In genomic region chr6:24391208-24391607, GRCh38 we compare ENCODE assay signal across 1 cellular context.
TF ChIP-seq lines count a peak whose summit lies in the region.

No MANE protein-coding gene starts in this region.

TF ChIP-seq in SK-N-SH treated with all-trans-retinoic acid at 6 μM for 48 hours, 23 proteins besides CTCF, POLR2A, EP300 and RAD21 (continued from another document):
- TF ChIP-seq, protein P1, sequence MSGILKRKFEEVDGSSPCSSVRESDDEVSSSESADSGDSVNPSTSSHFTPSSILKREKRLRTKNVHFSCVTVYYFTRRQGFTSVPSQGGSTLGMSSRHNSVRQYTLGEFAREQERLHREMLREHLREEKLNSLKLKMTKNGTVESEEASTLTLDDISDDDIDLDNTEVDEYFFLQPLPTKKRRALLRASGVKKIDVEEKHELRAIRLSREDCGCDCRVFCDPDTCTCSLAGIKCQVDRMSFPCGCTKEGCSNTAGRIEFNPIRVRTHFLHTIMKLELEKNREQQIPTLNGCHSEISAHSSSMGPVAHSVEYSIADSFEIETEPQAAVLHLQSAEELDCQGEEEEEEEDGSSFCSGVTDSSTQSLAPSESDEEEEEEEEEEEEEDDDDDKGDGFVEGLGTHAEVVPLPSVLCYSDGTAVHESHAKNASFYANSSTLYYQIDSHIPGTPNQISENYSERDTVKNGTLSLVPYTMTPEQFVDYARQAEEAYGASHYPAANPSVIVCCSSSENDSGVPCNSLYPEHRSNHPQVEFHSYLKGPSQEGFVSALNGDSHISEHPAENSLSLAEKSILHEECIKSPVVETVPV (CRISPR knock-in tag; IDR thresholded peaks at IDR 0.05), result no peak
- TF ChIP-seq SNAI2 (CRISPR knock-in tag; IDR thresholded peaks at IDR 0.05) (no peak), ISL1 (CRISPR knock-in tag; IDR thresholded peaks at IDR 0.05) (no peak), GLIS3 (CRISPR knock-in tag; IDR thresholded peaks at IDR 0.05) (no peak), ESRRG (CRISPR knock-in tag; IDR thresholded peaks at IDR 0.05) (no peak), TSHZ2 (CRISPR knock-in tag; IDR thresholded peaks at IDR 0.05) (no peak), BACH2 (CRISPR knock-in tag; IDR thresholded peaks at IDR 0.05; ENCODE audit: borderline replicate concordance) (no peak), ARNTL (CRISPR knock-in tag; IDR thresholded peaks at IDR 0.05; ENCODE audit: borderline replicate concordance, low read depth) (no peak), ZNF565 (CRISPR knock-in tag; conservative IDR thresholded peaks at IDR 0.05; ENCODE audit: low read depth) (no peak), CREB5 (CRISPR knock-in tag; IDR thresholded peaks at IDR 0.05; ENCODE audit: low read depth) (no peak), ZC3H10 (CRISPR knock-in tag; IDR thresholded peaks at IDR 0.05) (no peak), PPARA (CRISPR knock-in tag; IDR thresholded peaks at IDR 0.05; ENCODE audit: borderline replicate concordance) (no peak), ZFP3 (CRISPR knock-in tag; IDR thresholded peaks at IDR 0.05) (no peak)
- TF ChIP-seq, protein P2, sequence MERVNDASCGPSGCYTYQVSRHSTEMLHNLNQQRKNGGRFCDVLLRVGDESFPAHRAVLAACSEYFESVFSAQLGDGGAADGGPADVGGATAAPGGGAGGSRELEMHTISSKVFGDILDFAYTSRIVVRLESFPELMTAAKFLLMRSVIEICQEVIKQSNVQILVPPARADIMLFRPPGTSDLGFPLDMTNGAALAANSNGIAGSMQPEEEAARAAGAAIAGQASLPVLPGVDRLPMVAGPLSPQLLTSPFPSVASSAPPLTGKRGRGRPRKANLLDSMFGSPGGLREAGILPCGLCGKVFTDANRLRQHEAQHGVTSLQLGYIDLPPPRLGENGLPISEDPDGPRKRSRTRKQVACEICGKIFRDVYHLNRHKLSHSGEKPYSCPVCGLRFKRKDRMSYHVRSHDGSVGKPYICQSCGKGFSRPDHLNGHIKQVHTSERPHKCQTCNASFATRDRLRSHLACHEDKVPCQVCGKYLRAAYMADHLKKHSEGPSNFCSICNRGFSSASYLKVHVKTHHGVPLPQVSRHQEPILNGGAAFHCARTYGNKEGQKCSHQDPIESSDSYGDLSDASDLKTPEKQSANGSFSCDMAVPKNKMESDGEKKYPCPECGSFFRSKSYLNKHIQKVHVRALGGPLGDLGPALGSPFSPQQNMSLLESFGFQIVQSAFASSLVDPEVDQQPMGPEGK (CRISPR knock-in tag; IDR thresholded peaks at IDR 0.05; ENCODE audit: borderline replicate concordance), result no peak
